In the genomic region with DNA sequence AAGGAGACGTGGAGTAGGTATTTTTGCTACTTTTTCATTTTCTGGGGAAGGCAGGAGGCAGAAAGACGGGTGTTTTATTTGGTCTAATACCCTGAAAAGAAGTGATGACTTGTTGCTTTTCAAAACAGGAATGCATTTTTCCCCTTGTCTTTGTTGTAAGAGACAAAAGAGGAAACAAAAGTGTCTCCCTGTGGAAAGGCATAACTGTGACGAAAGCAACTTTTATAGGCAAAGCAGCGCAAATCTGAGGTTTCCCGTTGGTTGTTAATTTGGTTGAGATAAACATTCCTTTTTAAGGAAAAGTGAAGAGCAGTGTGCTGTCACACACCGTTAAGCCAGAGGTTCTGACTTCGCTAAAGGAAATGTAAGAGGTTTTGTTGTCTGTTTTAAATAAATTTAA, we compare ENCODE assay signal across 13 cellular contexts. TPM values are rescaled to one million over a fixed set of nuclear protein-coding genes. Genes with fewer than 3 reads are reported as not detected.
A peak's percentile ranks its signal among the peaks of the same experiment; 100 is the strongest.
DNase-seq lines count a peak whose midpoint lies in the region; ATAC-seq and TF ChIP-seq lines count a peak whose summit lies in the region.
"Had no signal": no experiment of that assay in that cellular context is flagged by ENCODE, and none has a peak within 500 bp of the region (broad histone marks: within the 10 kb centered on the region; RNA-seq: fewer than 3 reads in every experiment).

No MANE protein-coding gene starts in this region.

- H3K27ac ChIP-seq in GM23338 (ENCODE audit: low read depth) (peak overlapping the region; percentile 41; the same call in 1 of the 2 replicates), WERI-Rb-1 (peak overlapping the region; percentile 45)

- peaks cover 29% of the 10 kb centered on the region; the same call in 2 of the 3 replicates for H3K4me1 Mint-ChIP-seq in GM23338
- H3K4me1 Mint-ChIP-seq in activated CD8-positive, alpha-beta T cell treated with anti-CD3 and anti-CD28 coated beads for 36 hours (ENCODE audit: low read depth): peaks cover 4% of the 10 kb centered on the region

- peaks cover 20% of the 10 kb centered on the region for H3K36me3 Mint-ChIP-seq in GM23338 (ENCODE audit: low read depth)
- H3K36me3 Mint-ChIP-seq in activated CD8-positive, alpha-beta T cell treated with anti-CD3 and anti-CD28 coated beads for 36 hours (ENCODE audit: low read depth): no peaks in the 10 kb centered on the region

- H3K9me3 Mint-ChIP-seq in GM23338: 0 out of 3 replicates have a peak, but pooled peaks cover 2% of the 10 kb centered on the region
- no peaks in the 10 kb centered on the region for H3K9me3 Mint-ChIP-seq in activated CD8-positive, alpha-beta T cell treated with anti-CD3 and anti-CD28 coated beads for 36 hours

- H3K4me3 ChIP-seq in GM23338 (peak overlapping the region; percentile 97), WERI-Rb-1 (ENCODE audit: low read depth, low read length) (peak overlapping the region; percentile 39), iPS-11a (ENCODE audit: low read depth, low read length) (peak overlapping the region; percentile 80), skeletal muscle satellite cell (ENCODE audit: low read length) (peak overlapping the region; percentile 39)

- DNase-seq in GM23338 (ENCODE audit: low spot score) (no peak), WERI-Rb-1 (no peak), head of caudate nucleus (no peak)
- no peak for DNase-seq in activated CD8-positive, alpha-beta T cell treated with anti-CD3 and anti-CD28 coated beads for 36 hours
- DNase-seq: activated CD8-positive, alpha-beta T cell treated with anti-CD3 and anti-CD28 coated beads, Interleukin-2, amount 10 ng/mL, durations not matched to agents 7 days and 5 days; aorta; NCI-H187; stimulated activated naive CD4-positive, alpha-beta T cell treated with Interleukin-2 at 50 U/mL for 16 hours had no signal

- no peak overlapping the region for H3K9ac ChIP-seq in skeletal muscle satellite cell (ENCODE audit: low read depth, low read length)

- no peak overlapping the region for H3K4me3 Mint-ChIP-seq in GM23338
- no peak overlapping the region for H3K4me3 Mint-ChIP-seq in activated CD8-positive, alpha-beta T cell treated with anti-CD3 and anti-CD28 coated beads for 36 hours
- H3K4me3 Mint-ChIP-seq: activated CD8-positive, alpha-beta T cell treated with anti-CD3 and anti-CD28 coated beads, Interleukin-2, amount 10 ng/mL, durations not matched to agents 7 days and 5 days had no signal

- H3K27ac Mint-ChIP-seq in GM23338: no peak overlapping the region
- no peak overlapping the region for H3K27ac Mint-ChIP-seq in activated CD8-positive, alpha-beta T cell treated with anti-CD3 and anti-CD28 coated beads for 36 hours
- H3K27ac Mint-ChIP-seq: activated CD8-positive, alpha-beta T cell treated with anti-CD3 and anti-CD28 coated beads, Interleukin-2, amount 10 ng/mL, durations not matched to agents 7 days and 5 days had no signal

- H3K27me3 ChIP-seq in GM23338 (ENCODE audit: insufficient read depth): no peaks in the 10 kb centered on the region
- no peaks in the 10 kb centered on the region for H3K27me3 ChIP-seq in WERI-Rb-1 (ENCODE audit: insufficient read depth, low read depth, severe bottlenecking)
- H3K27me3 ChIP-seq in skeletal muscle satellite cell (ENCODE audit: control insufficient read depth, insufficient read depth, low read length): no peaks in the 10 kb centered on the region

- POLR2A ChIA-PET in activated CD8-positive, alpha-beta T cell treated with anti-CD3 and anti-CD28 coated beads for 36 hours (lab: Charles Lee): no interaction called here

- H3K9me3 ChIP-seq in WERI-Rb-1 (ENCODE audit: severe bottlenecking) (no peaks in the 10 kb centered on the region), skeletal muscle satellite cell (replicated peaks; ENCODE audit: low read length) (no peaks in the 10 kb centered on the region)

- H3F3A ChIP-seq in GM23338 (replicated peaks; ENCODE audit: low read depth): peaks cover 35% of the 10 kb centered on the region

- ATAC-seq in GM23338 (no peak), HG02588 (IDR thresholded peaks at IDR 0.05; ENCODE audit: unreplicated experiment) (no peak), HG03571 (IDR thresholded peaks at IDR 0.05; ENCODE audit: unreplicated experiment) (no peak)
- ATAC-seq in activated CD8-positive, alpha-beta T cell treated with anti-CD3 and anti-CD28 coated beads for 36 hours: no peak
- ATAC-seq: activated CD8-positive, alpha-beta T cell treated with anti-CD3 and anti-CD28 coated beads, Interleukin-2, amount 10 ng/mL, durations not matched to agents 7 days and 5 days; sciatic nerve had no signal

- H3K36me3 ChIP-seq in GM23338 (ENCODE audit: insufficient read depth) (peaks cover 20% of the 10 kb centered on the region; the same call in 1 of the 2 replicates), WERI-Rb-1 (peaks cover 13% of the 10 kb centered on the region), skeletal muscle satellite cell (ENCODE audit: insufficient read depth, low read length) (peaks cover 5% of the 10 kb centered on the region)

- CTCF ChIA-PET in activated CD8-positive, alpha-beta T cell treated with anti-CD3 and anti-CD28 coated beads for 36 hours (lab: Charles Lee): no interaction called here

- TF ChIP-seq CTCF in GM23338 (conservative IDR thresholded peaks at IDR 0.05; ENCODE audit: low read depth in 2 of 2) (no peak), WERI-Rb-1 (IDR thresholded peaks at IDR 0.05; ENCODE audit: low read depth, low read length) (no peak)
- TF ChIP-seq CTCF in activated CD8-positive, alpha-beta T cell treated with anti-CD3 and anti-CD28 coated beads for 36 hours (IDR thresholded peaks at IDR 0.05): no peak

- H3K4me2 ChIP-seq in GM23338: peak overlapping the region; percentile 88
- peak overlapping the region; percentile 71 for H3K4me2 ChIP-seq in skeletal muscle satellite cell (ENCODE audit: low read length)

- H2AFZ ChIP-seq in GM23338: no peak overlapping the region

- peaks cover 65% of the 10 kb centered on the region for H3K79me2 ChIP-seq in GM23338 (replicated peaks; ENCODE audit: insufficient read depth)

- intact Hi-C loops in activated CD8-positive, alpha-beta T cell treated with anti-CD3 and anti-CD28 coated beads for 36 hours (cut with micrococcal nuclease): no loop called here
- intact Hi-C loops in head of caudate nucleus (cut with DNase I): loop anchor here (10.0 kb wide), 1 partner anchor 182 kb away; no protein-coding TSS in a partner anchor

- peaks cover 13% of the 10 kb centered on the region for H3K27me3 Mint-ChIP-seq in GM23338 (ENCODE audit: insufficient read depth, low read depth, poor library complexity)
- peaks cover 38% of the 10 kb centered on the region for H3K27me3 Mint-ChIP-seq in activated CD8-positive, alpha-beta T cell treated with anti-CD3 and anti-CD28 coated beads for 36 hours

- H3K9me2 ChIP-seq in GM23338 (ENCODE audit: insufficient read depth): no peaks in the 10 kb centered on the region

- H3K4me1 ChIP-seq in GM23338 (ENCODE audit: insufficient read depth): peaks cover 15% of the 10 kb centered on the region
- peaks cover 33% of the 10 kb centered on the region for H3K4me1 ChIP-seq in skeletal muscle satellite cell (ENCODE audit: control insufficient read depth, insufficient read depth, low read length)

- peaks cover 26% of the 10 kb centered on the region for H4K20me1 ChIP-seq in GM23338 (replicated peaks; ENCODE audit: insufficient read depth)

TF ChIP-seq in GM23338, 12 proteins besides CTCF, POLR2A, EP300 and RAD21 (continues in another document):
- no peak for TF ChIP-seq POLR2AphosphoS5 (IDR thresholded peaks at IDR 0.05; ENCODE audit: low read depth)

RNA-seq across cellular contexts. Expression of a gene that starts 3.4 kb away (rescaled TPM):
- total RNA-seq in GM23338 (2014; rRNA removed; shearing (Covaris generic)): 404 and 435 TPM in 2 replicates
- polyA plus RNA-seq in GM23338 (2016; fragmentation: Nextera tagmentation; extraction: Ambion mirVana): 164 and 188 TPM in 2 replicates
- total RNA-seq in skeletal muscle satellite cell (2012; rRNA removed): 4.1 and 5.0 TPM in 2 replicates
- total RNA-seq in activated CD8-positive, alpha-beta T cell treated with anti-CD3 and anti-CD28 coated beads for 36 hours: under 1 TPM; 0.65 to 0.70 TPM

RNA-seq across cellular contexts. Expression of a gene that starts 36.0 kb away (rescaled TPM):
- 0.03 TPM in 1 of 2 replicates, not detected in the other for total RNA-seq in GM23338 (2014; rRNA removed; shearing (Covaris generic))
- polyA plus RNA-seq in GM23338 (2016; fragmentation: Nextera tagmentation; extraction: Ambion mirVana): 0.07 and 0.08 TPM in 2 replicates
- total RNA-seq in skeletal muscle satellite cell (2012; rRNA removed): not detected in 2 replicates
- total RNA-seq in activated CD8-positive, alpha-beta T cell treated with anti-CD3 and anti-CD28 coated beads for 36 hours: not detected
- total RNA-seq: activated CD8-positive, alpha-beta T cell treated with anti-CD3 and anti-CD28 coated beads, Interleukin-2, amount 10 ng/mL, durations not matched to agents 7 days and 5 days; aorta; sciatic nerve had no signal
- polyA plus RNA-seq: aorta had no signal

Comparison
In these comparisons a context has a peak if more than half of its experiments do, and no peak if none do; other contexts are left out.
1. H3K4me3 ChIP-seq: peak in every context shown above with its lines; median percentile 97 in GM23338; 80 in iPS-11a; 39 in WERI-Rb-1; 39 in skeletal muscle satellite cell.
2. RNA of a gene that starts 3.4 kb away (total RNA-seq): 404 to 435 TPM in GM23338; 0.65 to 0.70 TPM in activated CD8-positive, alpha-beta T cell treated with anti-CD3 and anti-CD28 coated beads for 36 hours; every median in the first group is over 100 times any median in the second.